33 cellular contexts compared by ENCODE assay signal in genomic region chr6:88004707-88005106, GRCh38. TPM values are rescaled to one million over a fixed set of nuclear protein-coding genes. Genes with fewer than 3 reads are reported as not detected.
DNase-seq lines count a peak whose midpoint lies in the region; ATAC-seq and TF ChIP-seq lines count a peak whose summit lies in the region.
"Had no signal": no experiment of that assay in that cellular context is flagged by ENCODE, and none has a peak within 500 bp of the region (broad histone marks: within the 10 kb centered on the region; RNA-seq: fewer than 3 reads in every experiment).

No MANE protein-coding gene starts in this region.

- peak; percentile 69 for ATAC-seq in left lobe of liver
- peak; percentile 95 for ATAC-seq in upper lobe of right lung
- ATAC-seq in GM18505 (IDR thresholded peaks at IDR 0.05; ENCODE audit: unreplicated experiment): no peak
- ATAC-seq: gastrocnemius medialis, GM12878, left cardiac atrium, SK-N-SH treated with all-trans-retinoic acid at 6 μM for 48 hours had no signal

- H3K27ac ChIP-seq in upper lobe of right lung: no peak overlapping the region
- H3K27ac ChIP-seq: gastrocnemius medialis, GM23248, hepatocyte, neutrophil, testis, uterus had no signal

- TF ChIP-seq POLR2A in GM18505 (IDR thresholded peaks at IDR 0.05; ENCODE audit: borderline replicate concordance, extremely low read depth, insufficient read depth, insufficient read length): no peak

- H3K9me3 ChIP-seq in upper lobe of right lung: no peaks in the 10 kb centered on the region
- H3K9me3 ChIP-seq: gastrocnemius medialis, MG63, neutrophil, testis, uterus had no signal

- DNase-seq in NCI-H82 (lab: John Stamatoyannopoulos, UW) (peak; percentile 2), NCI-H82 treated with DMSO at 0.1 percent for 48 hours (lab: John Stamatoyannopoulos, UW; ENCODE audit: unreplicated experiment) (no peak), SK-N-DZ (ENCODE audit: low spot score) (peak; percentile 16), left lobe of liver (ENCODE audit: low spot score) (no peak), upper lobe of right lung (peak; percentile 65), NCI-H2081 (lab: John Stamatoyannopoulos, UW) (no peak)
- no peak for DNase-seq in activated CD4-positive, CD25-positive, alpha-beta regulatory T cell (lab: John Stamatoyannopoulos, UW)
- DNase-seq: 8988T; activated CD4-positive, alpha-beta T cell treated with anti-CD3 and anti-CD28 coated beads for 4 hours; activated CD8-positive, alpha-beta memory T cell treated with anti-CD3 and anti-CD28 coated beads for 24 hours; activated effector memory CD4-positive, alpha-beta T cell treated with Interleukin-2 at 50 U/mL for 16 hours; activated naive CD8-positive, alpha-beta T cell treated with anti-CD3 and anti-CD28 coated beads, Interleukin-2, amount 10 ng/mL, durations not matched to agents 7 days and 5 days; CD4-positive, alpha-beta T cell; central memory CD4-positive, alpha-beta T cell; endodermal cell; gastrocnemius medialis; GM23248; left cardiac atrium; mesendoderm; MG63; NCI-H187; NCI-H526; stimulated activated naive CD4-positive, alpha-beta T cell treated with Interleukin-2 at 50 U/mL for 16 hours; testis; uterus had no signal

- intact Hi-C loops in upper lobe of right lung (cut with DNase I): no loop called here

- no peak overlapping the region for H3K4me3 ChIP-seq in upper lobe of right lung
- H3K4me3 ChIP-seq: gastrocnemius medialis, GM12878, GM23248, hepatocyte, MG63, testis, uterus had no signal

- H3K36me3 ChIP-seq in upper lobe of right lung: no peaks in the 10 kb centered on the region
- H3K36me3 ChIP-seq: gastrocnemius medialis, MG63, neutrophil, uterus had no signal

- H3K4me1 ChIP-seq in upper lobe of right lung: no peaks in the 10 kb centered on the region
- H3K4me1 ChIP-seq: gastrocnemius medialis, testis, uterus had no signal

- TF ChIP-seq CTCF in upper lobe of right lung (IDR thresholded peaks at IDR 0.05): no peak

- peaks cover 2% of the 10 kb centered on the region for H3K27me3 ChIP-seq in upper lobe of right lung
- H3K27me3 ChIP-seq: hepatocyte, MG63, testis, uterus had no signal

RNA-seq across cellular contexts. Expression of gene SPACA1, which starts 42.9 kb away (rescaled TPM):
- not detected in 2 replicates for polyA plus RNA-seq in SK-N-DZ (2014; cell fraction: cytosol; rRNA removed)
- polyA plus RNA-seq in SK-N-DZ (2014; cell fraction: nucleus; rRNA removed): not detected in 2 replicates
- total RNA-seq in left lobe of liver (not detected), upper lobe of right lung (not detected)
- total RNA-seq: activated naive CD8-positive, alpha-beta T cell treated with anti-CD3 and anti-CD28 coated beads, Interleukin-2, amount 10 ng/mL, durations not matched to agents 7 days and 5 days; CD4-positive, alpha-beta T cell; Daoy; endodermal cell; gastrocnemius medialis; GM12878; GM23248; hepatocyte; left cardiac atrium; myocyte; posterior vena cava; uterus had no signal
- polyA plus RNA-seq: GM12878, GM23248, hepatocyte had no signal

Comparison
In these comparisons a context has a peak if more than half of its experiments do, and no peak if none do; other contexts are left out.
1. DNase-seq: peak in NCI-H82 (single experiment), SK-N-DZ (single experiment) and upper lobe of right lung (single experiment); none in NCI-H82 treated with DMSO at 0.1 percent for 48 hours (single experiment), left lobe of liver (single experiment), NCI-H2081 (0 of 2) and activated CD4-positive, CD25-positive, alpha-beta regulatory T cell (0 of 4).